Comparison of ENCODE assay signal across 8 cellular contexts in the genomic region with DNA sequence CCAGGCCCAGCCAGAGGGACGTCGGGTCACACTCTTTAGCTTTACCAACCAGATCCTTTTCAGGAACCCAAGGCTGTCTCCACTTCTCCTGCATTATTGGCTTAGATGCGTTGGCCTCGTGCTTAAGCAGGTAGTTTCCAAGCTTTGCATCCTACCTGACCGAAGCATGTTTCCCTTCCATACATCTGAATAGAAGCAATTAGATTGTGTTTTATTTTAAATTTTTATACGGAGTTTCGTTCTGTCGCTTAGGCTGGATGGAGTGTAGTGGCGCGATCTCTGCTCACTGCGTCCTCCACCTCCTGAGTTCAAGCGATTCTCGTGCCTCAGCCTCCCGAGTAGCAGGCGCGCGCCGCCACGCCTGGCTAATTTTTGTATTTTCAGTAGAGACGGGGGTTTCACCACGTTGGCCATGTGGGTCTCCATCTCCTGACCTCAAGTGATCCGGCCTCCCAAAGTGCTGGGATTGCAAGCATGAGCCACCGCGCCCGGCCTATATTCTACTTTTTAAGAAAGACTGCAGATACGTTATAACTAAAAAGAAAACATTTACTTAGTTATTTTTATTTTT. TPM values are rescaled to one million over a fixed set of nuclear protein-coding genes. Genes with fewer than 3 reads are reported as not detected.
DNase-seq lines count a peak whose midpoint lies in the region; ATAC-seq and TF ChIP-seq lines count a peak whose summit lies in the region.

No MANE protein-coding gene starts in this region.

- H3K36me3 Mint-ChIP-seq in neural crest cell (ENCODE audit: low read depth), result peaks cover 5% of the 10 kb centered on the region

- H3K4me1 ChIP-seq in HEK293 (ENCODE audit: control insufficient read depth, insufficient read depth, low read length) (no peaks in the 10 kb centered on the region), esophagus (ENCODE audit: control insufficient read depth in 2 of 2, insufficient read depth in 2 of 2, low read length in 1 of 2) (no peaks in the 10 kb centered on the region)

- peak overlapping the region; percentile 78 for H3K9ac ChIP-seq in SK-N-MC (ENCODE audit: insufficient read length)

- CTCF ChIA-PET in HEK293 (lab: Yijun Ruan, JAX), result interaction anchor here (0.6 to 2.3 kb wide), 11 partner anchors 10 to 549 kb away, joined by 3 to 19 read pairs (median 5); a partner anchor contains a TSS

- TF ChIP-seq CTCF in HEK293 (tag by site-specific recombination; IDR thresholded peaks at IDR 0.05), result no peak
- no peak for TF ChIP-seq CTCF in neural crest cell (conservative IDR thresholded peaks at IDR 0.05)

- ATAC-seq in HG02678 (IDR thresholded peaks at IDR 0.05; ENCODE audit: unreplicated experiment), result no peak

- H3K4me3 ChIP-seq in HEK293 (ENCODE audit: low read depth, low read length) (peak overlapping the region; percentile 88), SK-N-MC (peak overlapping the region; percentile 82), esophagus (ENCODE audit: low read depth in 1 of 2, low read length in 2 of 2) (peak overlapping the region; percentile 63 to 83)

- no peaks in the 10 kb centered on the region for H3K9me3 Mint-ChIP-seq in neural crest cell

- peak overlapping the region; percentile 92 for H3K4me3 Mint-ChIP-seq in neural crest cell

- H3K27ac Mint-ChIP-seq in neural crest cell (ENCODE audit: unreplicated experiment), result peak overlapping the region; percentile 99

- POLR2A ChIA-PET in HEK293 (lab: Yijun Ruan, JAX), result interaction anchor here (1.2 to 1.9 kb wide), 3 partner anchors 9 to 18 kb away, joined by 3 to 47 read pairs (median 8); a partner anchor contains a TSS

- H3K9me3 ChIP-seq in HEK293 (ENCODE audit: control insufficient read depth, insufficient read depth, low read depth, low read length) (no peaks in the 10 kb centered on the region), SK-N-MC (ENCODE audit: low read depth, low read length) (no peaks in the 10 kb centered on the region), esophagus (ENCODE audit: control insufficient read depth in 2 of 2, insufficient read depth in 1 of 2, low read depth in 1 of 2, low read length in 1 of 2) (no peaks in the 10 kb centered on the region)

- no peaks in the 10 kb centered on the region for H3K27me3 Mint-ChIP-seq in neural crest cell (ENCODE audit: low read depth)

- H3K27ac ChIP-seq in HEK293 (ENCODE audit: extremely low read depth, low read depth, low read length) (peak overlapping the region; percentile 54), SK-N-MC (peak overlapping the region; percentile 6; the same call in 1 of the 2 replicates), esophagus (ENCODE audit: low read depth in 2 of 2, low read length in 1 of 2) (peak overlapping the region; percentile 5 to 81)

- peaks cover 32% of the 10 kb centered on the region for H3K4me1 Mint-ChIP-seq in neural crest cell

- H3K36me3 ChIP-seq in HEK293 (ENCODE audit: control insufficient read depth in 2 of 2, insufficient read depth in 1 of 2, low read length in 2 of 2) (peaks cover 0 to 11% of the 10 kb centered on the region in 2 experiments; a peak in 1 of 3 replicates), SK-N-MC (ENCODE audit: insufficient read depth, low read length) (peaks cover 15% of the 10 kb centered on the region), esophagus (ENCODE audit: control insufficient read depth in 2 of 2, insufficient read depth in 2 of 2, low read length in 1 of 2) (no peaks in the 10 kb centered on the region)

- DNase-seq in EL (peak; percentile 36), SK-N-MC (ENCODE audit: low read depth, low spot score) (no peak), neural crest cell (ENCODE audit: low read depth, low spot score) (no peak), NOMO-1 treated with DMSO at 0.1 percent for 48 hours (lab: John Stamatoyannopoulos, UW; ENCODE audit: unreplicated experiment) (no peak), activated gamma-delta T cell (lab: John Stamatoyannopoulos, UW) (no peak)

- 17 to 25% methylated on average over 26 of the region's 26 CpGs for WGBS in esophagus, 2 donors

- peaks cover 0 to 2% of the 10 kb centered on the region in 2 donors for H3K27me3 ChIP-seq in esophagus (ENCODE audit: control insufficient read depth in 1 of 2, insufficient read depth in 2 of 2, low read length in 2 of 2)

TF ChIP-seq in HEK293, 187 proteins besides CTCF, POLR2A, EP300 and RAD21:
- TF ChIP-seq ZNF335 (tag by site-specific recombination; conservative IDR thresholded peaks at IDR 0.05) (peak; percentile 91), GLIS1 (tag by site-specific recombination; IDR thresholded peaks at IDR 0.05) (peak; percentile 46), ZFP37 (tag by site-specific recombination; IDR thresholded peaks at IDR 0.05) (0 out of 2 replicates have a peak, but pooled peaks have one; percentile 6), GLIS2 (tag by site-specific recombination; IDR thresholded peaks at IDR 0.05) (no peak; the same call in 1 of the 2 replicates), ZNF239 (tag by site-specific recombination; IDR thresholded peaks at IDR 0.05) (no peak), ZNF354C (tag by site-specific recombination; IDR thresholded peaks at IDR 0.05; ENCODE audit: borderline replicate concordance, low read depth) (no peak), ZBTB48 (tag by site-specific recombination; IDR thresholded peaks at IDR 0.05) (0 out of 2 replicates have a peak, but pooled peaks have one; percentile 1), ZNF585B (tag by site-specific recombination; IDR thresholded peaks at IDR 0.05) (no peak)

RNA-seq across cellular contexts. Expression of a gene that starts 0.7 kb away (rescaled TPM):
- polyA plus RNA-seq in esophagus, result 1 to 10 TPM; 4.5 to 6.0 TPM
- 20.4 and 21.8 TPM in 2 replicates for total RNA-seq in neural crest cell

RNA-seq across cellular contexts. Expression of a gene that starts 17.9 kb away (rescaled TPM):
- polyA plus RNA-seq in esophagus, result 10 to 100 TPM in 1 of 2 donors, 1 to 10 TPM in 1; 6.9 to 26.4 TPM
- 38.8 and 39.1 TPM in 2 replicates for total RNA-seq in neural crest cell
